Comparison of ENCODE assay signal across 12 cellular contexts in genomic region chr10:99966306-99966705, GRCh38. TPM values are rescaled to one million over a fixed set of nuclear protein-coding genes. Genes with fewer than 3 reads are reported as not detected.
DNase-seq lines count a peak whose midpoint lies in the region; ATAC-seq and TF ChIP-seq lines count a peak whose summit lies in the region.
"Had no signal": no experiment of that assay in that cellular context is flagged by ENCODE, and none has a peak within 500 bp of the region (broad histone marks: within the 10 kb centered on the region; RNA-seq: fewer than 3 reads in every experiment).

No MANE protein-coding gene starts in this region.

- TF ChIP-seq CTCF in HFF-Myc (IDR thresholded peaks at IDR 0.05; ENCODE audit: low read depth, low read length, missing control alignments) (no peak), WTC11 (IDR thresholded peaks at IDR 0.05) (no peak)

- no peak overlapping the region for H2AFZ ChIP-seq in ACC112 (ENCODE audit: low read length, unreplicated experiment)

- H3K27me3 ChIP-seq in ACC112 (ENCODE audit: insufficient read depth, low read length) = no peaks in the 10 kb centered on the region

- ATAC-seq in WTC11 = no peak
- ATAC-seq: GM12878, left colon had no signal

- H3K36me3 ChIP-seq in ACC112 (ENCODE audit: insufficient read depth, low read length) = peaks cover 26% of the 10 kb centered on the region

- H3K36me3 Mint-ChIP-seq in WTC11 = peaks cover 5% of the 10 kb centered on the region

- peaks cover 35% of the 10 kb centered on the region for H3K79me2 ChIP-seq in ACC112 (ENCODE audit: control insufficient read depth, insufficient read depth, low read length, unreplicated experiment)

- H3K4me3 ChIP-seq in ACC112 (ENCODE audit: low read depth, low read length) = peak overlapping the region; percentile 40; the same call in 1 of the 2 replicates
- H3K4me3 ChIP-seq in HFF-Myc (replicated peaks; ENCODE audit: low read depth, low read length) = no peak overlapping the region
- H3K4me3 ChIP-seq: GM12878 had no signal

- CTCF ChIA-PET in WTC11 (lab: Charles Lee) = interaction anchor here (0.7 to 1.7 kb wide), 5 partner anchors 39 to 121 kb away, joined by 3 to 6 read pairs (median 5); partner anchors contain the start of gene DNMBP

- H3K4me1 ChIP-seq in ACC112 (ENCODE audit: control insufficient read depth, insufficient read depth, low read length, unreplicated experiment) = peaks cover 45% of the 10 kb centered on the region

- no peaks in the 10 kb centered on the region for H3K4me1 Mint-ChIP-seq in WTC11
- H3K4me1 Mint-ChIP-seq: CD4-positive, CD25-positive, alpha-beta regulatory T cell had no signal

- H3K27ac Mint-ChIP-seq in WTC11 = peak overlapping the region; percentile 39; the same call in 1 of the 2 replicates

- H3K27me3 Mint-ChIP-seq in WTC11 (ENCODE audit: low read depth) = no peaks in the 10 kb centered on the region
- H3K27me3 Mint-ChIP-seq: CD4-positive, CD25-positive, alpha-beta regulatory T cell had no signal

- H3K9me3 Mint-ChIP-seq in WTC11 = 0 out of 2 replicates have a peak, but pooled peaks cover 3% of the 10 kb centered on the region
- H3K9me3 Mint-ChIP-seq: CD4-positive, CD25-positive, alpha-beta regulatory T cell had no signal

- no peak overlapping the region for H3K4me3 Mint-ChIP-seq in WTC11
- H3K4me3 Mint-ChIP-seq: CD4-positive, CD25-positive, alpha-beta regulatory T cell had no signal

- H3K27ac ChIP-seq in ACC112 (ENCODE audit: low read depth, low read length) = peak overlapping the region; percentile 97
- H3K27ac ChIP-seq: VCaP had no signal

- DNase-seq in HFF-Myc (ENCODE audit: extremely low read depth, low read depth) = peak; percentile 79
- DNase-seq in WTC11 (ENCODE audit: low spot score) = no peak
- peak; percentile 74 for DNase-seq in hepatic stellate cell (ENCODE audit: low spot score)
- DNase-seq in activated CD8-positive, alpha-beta memory T cell treated with anti-CD3 and anti-CD28 coated beads for 24 hours = no peak
- DNase-seq in NCI-H2081 treated with DMSO at 0.1 percent for 48 hours (lab: John Stamatoyannopoulos, UW) = no peak
- DNase-seq in NCI-H1092 (lab: John Stamatoyannopoulos, UW) = no peak
- DNase-seq in NCI-H2196 treated with DMSO at 0.1 percent for 48 hours (lab: John Stamatoyannopoulos, UW; ENCODE audit: unreplicated experiment) = no peak
- DNase-seq: left colon had no signal

- POLR2A ChIA-PET in WTC11 (lab: Charles Lee) = no interaction called here

TF ChIP-seq in WTC11, 78 proteins besides CTCF, POLR2A, EP300 and RAD21:
- TF ChIP-seq, protein P1, sequence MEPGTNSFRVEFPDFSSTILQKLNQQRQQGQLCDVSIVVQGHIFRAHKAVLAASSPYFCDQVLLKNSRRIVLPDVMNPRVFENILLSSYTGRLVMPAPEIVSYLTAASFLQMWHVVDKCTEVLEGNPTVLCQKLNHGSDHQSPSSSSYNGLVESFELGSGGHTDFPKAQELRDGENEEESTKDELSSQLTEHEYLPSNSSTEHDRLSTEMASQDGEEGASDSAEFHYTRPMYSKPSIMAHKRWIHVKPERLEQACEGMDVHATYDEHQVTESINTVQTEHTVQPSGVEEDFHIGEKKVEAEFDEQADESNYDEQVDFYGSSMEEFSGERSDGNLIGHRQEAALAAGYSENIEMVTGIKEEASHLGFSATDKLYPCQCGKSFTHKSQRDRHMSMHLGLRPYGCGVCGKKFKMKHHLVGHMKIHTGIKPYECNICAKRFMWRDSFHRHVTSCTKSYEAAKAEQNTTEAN (CRISPR knock-in tag; IDR thresholded peaks at IDR 0.05) = no peak
- TF ChIP-seq TP53 (CRISPR knock-in tag; IDR thresholded peaks at IDR 0.05) (no peak), USF1 (CRISPR knock-in tag; IDR thresholded peaks at IDR 0.05) (no peak), ZNF138 (CRISPR knock-in tag; conservative IDR thresholded peaks at IDR 0.05) (no peak), NR1H2 (CRISPR knock-in tag; IDR thresholded peaks at IDR 0.05) (no peak), EMX1 (CRISPR knock-in tag; IDR thresholded peaks at IDR 0.05) (no peak), ZSCAN18 (CRISPR knock-in tag; IDR thresholded peaks at IDR 0.05) (no peak), MXD4 (CRISPR knock-in tag; IDR thresholded peaks at IDR 0.05; ENCODE audit: borderline replicate concordance) (no peak), ZBTB21 (CRISPR knock-in tag; IDR thresholded peaks at IDR 0.05; ENCODE audit: borderline replicate concordance) (no peak)
- TF ChIP-seq, protein P2, sequence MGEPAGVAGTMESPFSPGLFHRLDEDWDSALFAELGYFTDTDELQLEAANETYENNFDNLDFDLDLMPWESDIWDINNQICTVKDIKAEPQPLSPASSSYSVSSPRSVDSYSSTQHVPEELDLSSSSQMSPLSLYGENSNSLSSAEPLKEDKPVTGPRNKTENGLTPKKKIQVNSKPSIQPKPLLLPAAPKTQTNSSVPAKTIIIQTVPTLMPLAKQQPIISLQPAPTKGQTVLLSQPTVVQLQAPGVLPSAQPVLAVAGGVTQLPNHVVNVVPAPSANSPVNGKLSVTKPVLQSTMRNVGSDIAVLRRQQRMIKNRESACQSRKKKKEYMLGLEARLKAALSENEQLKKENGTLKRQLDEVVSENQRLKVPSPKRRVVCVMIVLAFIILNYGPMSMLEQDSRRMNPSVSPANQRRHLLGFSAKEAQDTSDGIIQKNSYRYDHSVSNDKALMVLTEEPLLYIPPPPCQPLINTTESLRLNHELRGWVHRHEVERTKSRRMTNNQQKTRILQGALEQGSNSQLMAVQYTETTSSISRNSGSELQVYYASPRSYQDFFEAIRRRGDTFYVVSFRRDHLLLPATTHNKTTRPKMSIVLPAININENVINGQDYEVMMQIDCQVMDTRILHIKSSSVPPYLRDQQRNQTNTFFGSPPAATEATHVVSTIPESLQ (CRISPR knock-in tag; IDR thresholded peaks at IDR 0.05) = no peak
- TF ChIP-seq, protein P3, sequence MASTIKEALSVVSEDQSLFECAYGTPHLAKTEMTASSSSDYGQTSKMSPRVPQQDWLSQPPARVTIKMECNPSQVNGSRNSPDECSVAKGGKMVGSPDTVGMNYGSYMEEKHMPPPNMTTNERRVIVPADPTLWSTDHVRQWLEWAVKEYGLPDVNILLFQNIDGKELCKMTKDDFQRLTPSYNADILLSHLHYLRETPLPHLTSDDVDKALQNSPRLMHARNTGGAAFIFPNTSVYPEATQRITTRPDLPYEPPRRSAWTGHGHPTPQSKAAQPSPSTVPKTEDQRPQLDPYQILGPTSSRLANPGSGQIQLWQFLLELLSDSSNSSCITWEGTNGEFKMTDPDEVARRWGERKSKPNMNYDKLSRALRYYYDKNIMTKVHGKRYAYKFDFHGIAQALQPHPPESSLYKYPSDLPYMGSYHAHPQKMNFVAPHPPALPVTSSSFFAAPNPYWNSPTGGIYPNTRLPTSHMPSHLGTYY (CRISPR knock-in tag; IDR thresholded peaks at IDR 0.05) = no peak
- TF ChIP-seq, protein P4, sequence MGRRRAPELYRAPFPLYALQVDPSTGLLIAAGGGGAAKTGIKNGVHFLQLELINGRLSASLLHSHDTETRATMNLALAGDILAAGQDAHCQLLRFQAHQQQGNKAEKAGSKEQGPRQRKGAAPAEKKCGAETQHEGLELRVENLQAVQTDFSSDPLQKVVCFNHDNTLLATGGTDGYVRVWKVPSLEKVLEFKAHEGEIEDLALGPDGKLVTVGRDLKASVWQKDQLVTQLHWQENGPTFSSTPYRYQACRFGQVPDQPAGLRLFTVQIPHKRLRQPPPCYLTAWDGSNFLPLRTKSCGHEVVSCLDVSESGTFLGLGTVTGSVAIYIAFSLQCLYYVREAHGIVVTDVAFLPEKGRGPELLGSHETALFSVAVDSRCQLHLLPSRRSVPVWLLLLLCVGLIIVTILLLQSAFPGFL (CRISPR knock-in tag; IDR thresholded peaks at IDR 0.05; ENCODE audit: borderline replicate concordance) = no peak
- TF ChIP-seq, protein P5, sequence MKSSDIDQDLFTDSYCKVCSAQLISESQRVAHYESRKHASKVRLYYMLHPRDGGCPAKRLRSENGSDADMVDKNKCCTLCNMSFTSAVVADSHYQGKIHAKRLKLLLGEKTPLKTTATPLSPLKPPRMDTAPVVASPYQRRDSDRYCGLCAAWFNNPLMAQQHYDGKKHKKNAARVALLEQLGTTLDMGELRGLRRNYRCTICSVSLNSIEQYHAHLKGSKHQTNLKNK (CRISPR knock-in tag; IDR thresholded peaks at IDR 0.05) = no peak
TF ChIP-seq in WTC11: peak in this region for 0.

RNA-seq across cellular contexts. Expression of gene DNMBP, which starts 43.4 kb away (rescaled TPM):
- 19.7 to 25.3 TPM (median 22.2 TPM) in 3 replicates for total RNA-seq in WTC11 (2021)

Comparison
In these comparisons a context has a peak if more than half of its experiments do, and no peak if none do; other contexts are left out.
1. DNase-seq: peak in HFF-Myc (single experiment) and hepatic stellate cell (single experiment); none in WTC11 (single experiment), activated CD8-positive, alpha-beta memory T cell treated with anti-CD3 and anti-CD28 coated beads for 24 hours (single experiment), NCI-H2081 treated with DMSO at 0.1 percent for 48 hours (single experiment), NCI-H1092 (single experiment) and NCI-H2196 treated with DMSO at 0.1 percent for 48 hours (single experiment).